Comparison of ENCODE assay signal across 9 cellular contexts in the genomic region with DNA sequence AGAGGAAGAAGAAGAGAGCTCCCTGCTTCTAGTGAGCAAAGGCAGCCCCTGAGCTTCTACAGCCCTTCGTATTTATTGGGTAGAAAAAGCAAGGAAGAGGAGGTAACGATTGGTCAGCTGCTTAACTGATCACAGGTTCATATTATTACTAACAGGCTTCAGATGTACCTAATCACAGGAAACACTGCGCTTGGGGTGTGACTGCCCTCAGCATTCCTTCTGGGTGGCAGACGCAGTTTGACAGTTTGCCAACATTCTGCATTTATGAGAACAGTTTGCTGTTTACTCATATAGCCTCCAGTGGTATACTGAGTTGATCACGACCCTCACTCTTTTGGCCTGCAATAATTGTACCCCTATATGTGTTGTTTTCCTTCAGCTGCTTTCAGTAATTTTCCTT. TPM values are rescaled to one million over a fixed set of nuclear protein-coding genes. Genes with fewer than 3 reads are reported as not detected.
DNase-seq lines count a peak whose midpoint lies in the region; ATAC-seq, FAIRE-seq and TF ChIP-seq lines count a peak whose summit lies in the region.
"Not testable (repeated sequence)": the region's sequence is repeated elsewhere in the genome, so short reads cannot be mapped to it uniquely, and the experiment has no call there.
"Had no signal": no experiment of that assay in that cellular context is flagged by ENCODE, and none has a peak within 500 bp of the region (broad histone marks: within the 10 kb centered on the region; RNA-seq: fewer than 3 reads in every experiment).

No MANE protein-coding gene starts in this region.

- CTCF ChIA-PET in A549 (lab: Yijun Ruan, JAX) = interaction anchor here (1.1 kb wide), 2 partner anchors 9 to 25 kb away, joined by 3 read pairs; no protein-coding TSS in a partner anchor
- CTCF ChIA-PET in mammary epithelial cell (lab: Charles Lee; ENCODE audit: low non-redundant PET) = interaction anchor here (0.6 kb wide), 1 partner anchor 27 kb away, joined by 3 read pairs; no protein-coding TSS in a partner anchor

- H3K9me3 ChIP-seq in A549; T-helper 17 cell (ENCODE audit: control insufficient read depth, low read length, poor library complexity, severe bottlenecking); mammary epithelial cell (replicated peaks; ENCODE audit: insufficient read depth, low read length): not testable (repeated sequence)

- not testable (repeated sequence) for H3K9ac ChIP-seq in KMS-11; mammary epithelial cell (ENCODE audit: insufficient read depth, low read length)

- H3K4me3 ChIP-seq in A549 = peak overlapping the region; percentile 48; the same call in 2 of the 3 replicates
- not testable (repeated sequence) for H3K4me3 ChIP-seq in KMS-11 (IDR thresholded peaks at IDR 0.05; ENCODE audit: insufficient read depth, low read depth, low read length); mammary epithelial cell (replicated peaks in 1 of 3; ENCODE audit: insufficient read depth in 1 of 3, low read depth in 2 of 3, low read length in 3 of 3)

- in situ Hi-C loops in mammary epithelial cell (cut with MboI; ENCODE audit: low sequenced_read_pairs in 2 of 2) = not testable (repeated sequence)

- not testable (repeated sequence) for H3K36me3 ChIP-seq in KMS-11 (ENCODE audit: insufficient read depth); mammary epithelial cell (ENCODE audit: insufficient read depth, low read length)

- DNase-seq in A549 (ENCODE audit: low read depth in 1 of 2, low spot score in 1 of 2) (peak in 1 of 2 experiments; percentile 45), EL (peak; percentile 9), NCI-H748 (lab: John Stamatoyannopoulos, UW; ENCODE audit: unreplicated experiment) (peak; percentile 30), kidney tubule cell (ENCODE audit: low spot score) (peak; percentile 21), renal cortical epithelial cell (ENCODE audit: low read depth) (peak; percentile 19)
- not testable (repeated sequence) for DNase-seq in T-helper 17 cell, mammary epithelial cell

- not testable (repeated sequence) for TF ChIP-seq POLR2A in A549 (IDR thresholded peaks at IDR 0.05; ENCODE audit: low read length)

- dilution Hi-C loops in mammary epithelial cell (cut with HindIII; ENCODE audit: low sequenced_read_pairs) = not testable (repeated sequence)

- not testable (repeated sequence) for FAIRE-seq in A549 (lab: Jason Lieb, UNC)

- intact Hi-C loops in mammary epithelial cell (cut with micrococcal nuclease) = loop anchor here (1.0 to 5.0 kb wide), 4 partner anchors 22 to 77 kb away; partner anchors contain the start of genes CXXC1 and MBD1

- H3K4me3 Mint-ChIP-seq in T-helper 17 cell = peak overlapping the region; percentile 64

- TF ChIP-seq EP300 in A549 (IDR thresholded peaks at IDR 0.05) = not testable (repeated sequence)

- H3K79me2 ChIP-seq in KMS-11 (ENCODE audit: insufficient read depth, low read depth); mammary epithelial cell (ENCODE audit: insufficient read depth, low read length): not testable (repeated sequence)

- not testable (repeated sequence) for H4K20me1 ChIP-seq in KMS-11 (ENCODE audit: insufficient read depth); mammary epithelial cell (ENCODE audit: insufficient read depth, low read length)

- TF ChIP-seq RAD21 in A549 (conservative IDR thresholded peaks at IDR 0.05 in 1 of 2, IDR thresholded peaks at IDR 0.05 in 1 of 2) = not testable (repeated sequence)

- H3K27ac ChIP-seq in A549 (peak overlapping the region; percentile 62 to 79; a peak in 4 of 6 replicates), mammary epithelial cell (ENCODE audit: insufficient read depth, low read depth, low read length) (peak overlapping the region; percentile 79)
- H3K27ac ChIP-seq in KMS-11 = not testable (repeated sequence)

- not testable (repeated sequence) for H3K27ac Mint-ChIP-seq in T-helper 17 cell

- WGBS in A549 (ENCODE audit: missing lambda C conversion rate) = 6% methylated on average over 5 of the region's 5 CpGs
- WGBS in mammary epithelial cell (ENCODE audit: low coverage, missing lambda C conversion rate) = 63% methylated on average over 5 of the region's 5 CpGs

- TF ChIP-seq CTCF in A549 (IDR thresholded peaks at IDR 0.05); KMS-11 (conservative IDR thresholded peaks at IDR 0.05; ENCODE audit: low read depth, low read length); mammary epithelial cell (conservative IDR thresholded peaks at IDR 0.05 in 1 of 2, IDR thresholded peaks at IDR 0.05 in 1 of 2; ENCODE audit: extremely low read depth in 1 of 2, insufficient read depth in 1 of 2, low read depth in 1 of 2, low read length in 2 of 2): not testable (repeated sequence)

- POLR2A ChIA-PET in A549 (lab: Yijun Ruan, JAX) = not testable (repeated sequence)

- peaks cover 29% of the 10 kb centered on the region for H3K27me3 Mint-ChIP-seq in T-helper 17 cell

- ATAC-seq in A549, T-helper 17 cell: not testable (repeated sequence)

- H2AFZ ChIP-seq in KMS-11 (ENCODE audit: low read depth) = peak overlapping the region; percentile 81; the same call in 1 of the 2 replicates
- H2AFZ ChIP-seq in mammary epithelial cell (ENCODE audit: low read depth, low read length) = not testable (repeated sequence)

- not testable (repeated sequence) for H3K27me3 ChIP-seq in KMS-11 (ENCODE audit: insufficient read depth, low read depth); mammary epithelial cell (ENCODE audit: insufficient read depth, low read length)

- H3K4me1 Mint-ChIP-seq in T-helper 17 cell = not testable (repeated sequence)

- H3K36me3 Mint-ChIP-seq in T-helper 17 cell (ENCODE audit: low read depth) = not testable (repeated sequence)

- H3K4me1 ChIP-seq in A549; mammary epithelial cell (ENCODE audit: insufficient read depth, low read length): not testable (repeated sequence)
- H3K4me1 ChIP-seq in KMS-11 (ENCODE audit: low read depth, poor library complexity, severe bottlenecking) = peaks cover 16% of the 10 kb centered on the region

- H3K4me2 ChIP-seq in A549 (peak overlapping the region; percentile 80), KMS-11 (peak overlapping the region; percentile 89; the same call in 1 of the 2 replicates)
- not testable (repeated sequence) for H3K4me2 ChIP-seq in mammary epithelial cell (ENCODE audit: insufficient read depth, low read depth, low read length)

- BruUV-seq in mammary epithelial cell (replicated peaks; lab: Mats Ljungman, UMichigan) = not testable (repeated sequence)

RNA-seq across cellular contexts. Expression of gene CXXC1, which starts 21.4 kb away (rescaled TPM):
- polyA plus RNA-seq in A549 (2011; rRNA removed) = 19.1 and 21.2 TPM in 2 replicates
- polyA plus RNA-seq in A549 (2012; cell fraction: cytosol; rRNA removed) = 72.5 and 73.3 TPM in 2 replicates
- 287 and 335 TPM in 2 replicates for polyA plus RNA-seq in A549 (2012; cell fraction: nucleus; rRNA removed)
- polyA plus RNA-seq in A549 (2017; fragmentation: RNase III; extraction: RNeasy Plus Mini Kit Qiagen cat#74134 plus additional on column Dnase treatment) = 51.2 to 57.4 TPM (median 54.3 TPM) in 3 replicates
- polyA minus RNA-seq in A549 (2011; rRNA and poly(A)+ RNA removed) = 18.0 and 19.1 TPM in 2 replicates
- total RNA-seq in T-helper 17 cell = 100 to 1,000 TPM; 118 to 129 TPM
- total RNA-seq in mammary epithelial cell = 10 to 100 TPM; 27.7 to 78.2 TPM
- 67.3 TPM for polyA plus RNA-seq in mammary epithelial cell
- 25.7 TPM for polyA minus RNA-seq in mammary epithelial cell
- 24.5 and 61.1 TPM in 2 replicates for total RNA-seq in renal cortical epithelial cell

RNA-seq across cellular contexts. Expression of gene MBD1, which starts 27.5 kb away (rescaled TPM):
- 27.9 and 28.6 TPM in 2 replicates for polyA plus RNA-seq in A549 (2011; rRNA removed)
- polyA plus RNA-seq in A549 (2012; cell fraction: cytosol; rRNA removed) = 33.3 and 35.1 TPM in 2 replicates
- 99.0 and 119 TPM in 2 replicates for polyA plus RNA-seq in A549 (2012; cell fraction: nucleus; rRNA removed)
- polyA plus RNA-seq in A549 (2017; fragmentation: RNase III; extraction: RNeasy Plus Mini Kit Qiagen cat#74134 plus additional on column Dnase treatment) = 26.7 to 28.6 TPM (median 28.0 TPM) in 3 replicates
- 28.9 and 34.9 TPM in 2 replicates for polyA minus RNA-seq in A549 (2011; rRNA and poly(A)+ RNA removed)
- 10 to 100 TPM; 88.9 to 89.1 TPM for total RNA-seq in T-helper 17 cell
- total RNA-seq in mammary epithelial cell = 100 to 1,000 TPM; 102 to 196 TPM
- polyA plus RNA-seq in mammary epithelial cell = 83.4 TPM
- polyA minus RNA-seq in mammary epithelial cell = 81.4 TPM
- total RNA-seq in renal cortical epithelial cell = 32.6 and 62.7 TPM in 2 replicates

RNA-seq across cellular contexts. Expression of gene CFAP53, which starts 42.6 kb away (rescaled TPM):
- polyA plus RNA-seq in A549 (2011; rRNA removed) = 0.38 and 0.66 TPM in 2 replicates
- polyA plus RNA-seq in A549 (2012; cell fraction: cytosol; rRNA removed) = 0.18 and 0.21 TPM in 2 replicates
- polyA plus RNA-seq in A549 (2012; cell fraction: nucleus; rRNA removed) = 0.05 and 0.06 TPM in 2 replicates
- polyA plus RNA-seq in A549 (2017; fragmentation: RNase III; extraction: RNeasy Plus Mini Kit Qiagen cat#74134 plus additional on column Dnase treatment) = 0.45 to 0.55 TPM (median 0.54 TPM) in 3 replicates
- 0.12 and 0.19 TPM in 2 replicates for polyA minus RNA-seq in A549 (2011; rRNA and poly(A)+ RNA removed)
- total RNA-seq in T-helper 17 cell = under 1 TPM; 0.42 to 0.70 TPM
- total RNA-seq in mammary epithelial cell = 1 to 10 TPM in 1 of 2 donors, under 1 TPM in 1; 0.67 to 1.7 TPM
- polyA plus RNA-seq in mammary epithelial cell = 0.29 TPM
- polyA minus RNA-seq in mammary epithelial cell = not detected
- total RNA-seq in renal cortical epithelial cell = 0.35 and 2.2 TPM in 2 replicates
- total RNA-seq: H7 had no signal
